In the genomic region with DNA sequence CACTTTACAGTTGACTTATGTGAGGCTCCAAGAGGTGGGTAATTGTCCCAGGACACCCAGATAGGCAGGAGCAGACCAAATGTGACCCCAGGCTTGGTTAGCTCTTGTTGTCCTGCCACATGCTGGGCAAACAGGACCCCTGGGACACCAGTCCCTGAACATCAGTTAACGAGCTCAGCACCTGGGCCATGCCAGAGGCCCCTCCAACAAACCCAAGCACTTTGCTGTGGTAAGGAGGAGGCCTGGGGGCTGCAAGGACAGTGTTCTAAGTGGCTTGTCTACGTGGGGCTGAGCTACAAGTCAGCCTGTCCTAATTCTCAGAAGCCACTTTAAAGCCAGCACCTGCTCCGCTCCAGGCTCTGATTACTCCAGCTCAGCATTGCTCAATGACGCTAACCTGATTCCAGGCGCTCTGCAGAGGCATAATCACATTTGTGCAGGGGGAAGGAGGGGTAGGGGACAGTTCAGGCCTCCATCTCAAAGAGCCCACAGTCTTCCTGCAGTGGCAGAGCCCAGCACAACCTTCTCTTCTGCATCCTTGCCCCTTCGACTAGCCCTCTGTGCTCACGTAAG, we compare ENCODE assay signal across 21 cellular contexts. TPM values are rescaled to one million over a fixed set of nuclear protein-coding genes. Genes with fewer than 3 reads are reported as not detected.
A peak's percentile ranks its signal among the peaks of the same experiment; 100 is the strongest.
DNase-seq lines count a peak whose midpoint lies in the region; ATAC-seq and TF ChIP-seq lines count a peak whose summit lies in the region.
"Had no signal": no experiment of that assay in that cellular context is flagged by ENCODE, and none has a peak within 500 bp of the region (broad histone marks: within the 10 kb centered on the region; RNA-seq: fewer than 3 reads in every experiment).

No MANE protein-coding gene starts in this region.

- no peaks in the 10 kb centered on the region for H3K27me3 ChIP-seq in GM23338 (ENCODE audit: insufficient read depth)
- H3K27me3 ChIP-seq in trophoblast cell (ENCODE audit: insufficient read depth, low read length), result no peaks in the 10 kb centered on the region

- no peak overlapping the region for H4K8ac ChIP-seq in trophoblast cell (ENCODE audit: low read depth, low read length)

- no peaks in the 10 kb centered on the region for H3K79me1 ChIP-seq in trophoblast cell (ENCODE audit: low read length)

- H3K9ac ChIP-seq in trophoblast cell (ENCODE audit: low read length), result no peak overlapping the region
- H3K9ac ChIP-seq: KMS-11 had no signal

- no peaks in the 10 kb centered on the region for H3K9me3 ChIP-seq in trophoblast cell (ENCODE audit: insufficient read depth, low read depth, low read length)
- H3K9me3 ChIP-seq: HAP-1 had no signal

- no peak overlapping the region for H3K4me2 ChIP-seq in GM23338
- no peak overlapping the region for H3K4me2 ChIP-seq in trophoblast cell (ENCODE audit: low read length)
- H3K4me2 ChIP-seq: KMS-11 had no signal

- H2AFZ ChIP-seq in GM23338, result 0 out of 2 replicates have a peak overlapping the region, but pooled peaks have one; percentile 32
- H2AFZ ChIP-seq in trophoblast cell (ENCODE audit: insufficient read depth, low read length, poor library complexity), result no peak overlapping the region

- H3K4me1 ChIP-seq in GM23338 (ENCODE audit: insufficient read depth) (no peaks in the 10 kb centered on the region), trophoblast cell (ENCODE audit: control insufficient read depth in 1 of 2, insufficient read depth in 2 of 2, low read length in 2 of 2) (no peaks in the 10 kb centered on the region)
- H3K4me1 ChIP-seq: HAP-1 had no signal

- H3K27ac Mint-ChIP-seq in GM23338, result no peak overlapping the region
- H3K27ac Mint-ChIP-seq: activated CD4-positive, alpha-beta memory T cell treated with anti-CD3 and anti-CD28 coated beads, Interleukin-2, amount 10 ng/mL, durations not matched to agents 7 days and 5 days; CD14-positive monocyte; T-cell had no signal

- no peak overlapping the region for H2BK12ac ChIP-seq in trophoblast cell (ENCODE audit: low read length)

- no peaks in the 10 kb centered on the region for H4K20me1 ChIP-seq in GM23338 (replicated peaks; ENCODE audit: insufficient read depth)

- no peaks in the 10 kb centered on the region for H3K27me3 Mint-ChIP-seq in GM23338 (ENCODE audit: insufficient read depth, low read depth, poor library complexity)

- H3K4me3 ChIP-seq in GM23338 (no peak overlapping the region), trophoblast cell (ENCODE audit: low read depth, low read length) (no peak overlapping the region)
- H3K4me3 ChIP-seq: coronary artery, HAP-1 had no signal

- H3K4me1 Mint-ChIP-seq in GM23338, result peaks cover 4% of the 10 kb centered on the region
- H3K4me1 Mint-ChIP-seq: activated CD4-positive, alpha-beta memory T cell treated with anti-CD3 and anti-CD28 coated beads, Interleukin-2, amount 10 ng/mL, durations not matched to agents 7 days and 5 days; CD14-positive monocyte had no signal

- no CpG with 5 or more reads among the region's 7 CpGs for WGBS in trophoblast cell (ENCODE audit: extremely low coverage, insufficient coverage, insufficient read length)

- DNase-seq in GM23338 (ENCODE audit: low spot score) (no peak), NCI-H187 treated with DMSO at 0.1 percent for 48 hours (lab: John Stamatoyannopoulos, UW) (peak; percentile 27), SK-N-DZ (ENCODE audit: low spot score) (peak; percentile 99), trophoblast cell (peak; percentile 24 to 56), A172 (ENCODE audit: low spot score) (no peak), putamen (ENCODE audit: low spot score) (no peak)
- DNase-seq: activated CD4-positive, alpha-beta memory T cell treated with anti-CD3 and anti-CD28 coated beads, Interleukin-2, amount 10 ng/mL, durations not matched to agents 7 days and 5 days; activated naive CD4-positive, alpha-beta T cell treated with anti-CD3 and anti-CD28 coated beads, Interleukin-2, amount 50 U/mL, for 16 hours; activated T-cell treated with anti-CD3 and anti-CD28 coated beads, Interleukin-2, amount 50 U/mL, for 4 hours; foreskin melanocyte; NCI-H1105 treated with DMSO at 0.1 percent for 48 hours; NK-92 treated with Interleukin-12 subunit alpha and Interleukin-12 subunit beta, amount 100 ng/mL, for 24 hours; T-cell had no signal

- H3K4ac ChIP-seq in trophoblast cell (ENCODE audit: low read depth, low read length), result no peak overlapping the region

- H2AK5ac ChIP-seq in trophoblast cell (ENCODE audit: low read length), result no peak overlapping the region

- H3K18ac ChIP-seq in trophoblast cell (ENCODE audit: low read length), result no peak overlapping the region

- H4K91ac ChIP-seq in trophoblast cell (ENCODE audit: low read depth, low read length), result no peak overlapping the region

- H3K9me3 Mint-ChIP-seq in GM23338, result no peaks in the 10 kb centered on the region; the same call in 2 of the 3 replicates
- H3K9me3 Mint-ChIP-seq: activated CD4-positive, alpha-beta memory T cell treated with anti-CD3 and anti-CD28 coated beads, Interleukin-2, amount 10 ng/mL, durations not matched to agents 7 days and 5 days; activated T-cell treated with anti-CD3 and anti-CD28 coated beads, Interleukin-2, amount 50 U/mL, for 4 hours; T-cell had no signal

- no peak overlapping the region for H3K23ac ChIP-seq in trophoblast cell (ENCODE audit: low read length)

- no peaks in the 10 kb centered on the region for H3K79me2 ChIP-seq in GM23338 (replicated peaks; ENCODE audit: insufficient read depth)
- H3K79me2 ChIP-seq in trophoblast cell (ENCODE audit: control insufficient read depth, insufficient read depth, low read length, poor library complexity), result no peaks in the 10 kb centered on the region

- no peak overlapping the region for H4K12ac ChIP-seq in trophoblast cell (ENCODE audit: low read depth, low read length)

- H3K9me2 ChIP-seq in GM23338 (ENCODE audit: insufficient read depth), result 0 out of 2 replicates have a peak, but pooled peaks cover 6% of the 10 kb centered on the region

- no peak overlapping the region for H3K14ac ChIP-seq in trophoblast cell (ENCODE audit: low read length)

- ATAC-seq in GM23338 (no peak), GM21360 (IDR thresholded peaks at IDR 0.05; ENCODE audit: unreplicated experiment) (no peak)
- ATAC-seq: activated T-cell treated with anti-CD3 and anti-CD28 coated beads, Interleukin-2, amount 50 U/mL, for 4 hours; T-cell had no signal

- H3K36me3 ChIP-seq in GM23338 (ENCODE audit: insufficient read depth) (no peaks in the 10 kb centered on the region), trophoblast cell (ENCODE audit: control insufficient read depth in 1 of 2, insufficient read depth in 2 of 2, low read length in 2 of 2) (no peaks in the 10 kb centered on the region)
- H3K36me3 ChIP-seq: HAP-1 had no signal

- no peak overlapping the region for H2BK120ac ChIP-seq in trophoblast cell (ENCODE audit: insufficient read depth, low read length, poor library complexity)

- H3K4me3 Mint-ChIP-seq in GM23338, result no peak overlapping the region
- H3K4me3 Mint-ChIP-seq: activated CD4-positive, alpha-beta memory T cell treated with anti-CD3 and anti-CD28 coated beads, Interleukin-2, amount 10 ng/mL, durations not matched to agents 7 days and 5 days; activated T-cell treated with anti-CD3 and anti-CD28 coated beads, Interleukin-2, amount 50 U/mL, for 4 hours; CD14-positive monocyte; T-cell had no signal

- no peaks in the 10 kb centered on the region for H3K36me3 Mint-ChIP-seq in GM23338 (ENCODE audit: low read depth)
- H3K36me3 Mint-ChIP-seq: CD14-positive monocyte, T-cell had no signal

- TF ChIP-seq CTCF in GM23338 (conservative IDR thresholded peaks at IDR 0.05; ENCODE audit: low read depth in 2 of 2), result no peak

- H3K27ac ChIP-seq in GM23338 (ENCODE audit: low read depth) (no peak overlapping the region), trophoblast cell (ENCODE audit: low read depth, low read length) (no peak overlapping the region)
- H3K27ac ChIP-seq: coronary artery, epithelial cell of prostate, KMS-11 had no signal

- no peaks in the 10 kb centered on the region for H3F3A ChIP-seq in GM23338 (replicated peaks; ENCODE audit: low read depth)

- H2BK5ac ChIP-seq in trophoblast cell (ENCODE audit: low read depth, low read length, poor library complexity), result no peak overlapping the region

TF ChIP-seq in GM23338, 12 proteins besides CTCF, POLR2A, EP300 and RAD21 (continues in another document):
- no peak for TF ChIP-seq ZNF331 (CRISPR knock-in tag; IDR thresholded peaks at IDR 0.05; ENCODE audit: low read depth)

RNA-seq across cellular contexts. Expression of gene DDC, which starts 57.2 kb away (rescaled TPM):
- total RNA-seq in GM23338 (2014; rRNA removed; shearing (Covaris generic)), result not detected in 2 replicates
- not detected in 2 replicates for polyA plus RNA-seq in GM23338 (2016; fragmentation: Nextera tagmentation; extraction: Ambion mirVana)
- 149 and 151 TPM in 2 replicates for polyA plus RNA-seq in SK-N-DZ (2014; cell fraction: cytosol; rRNA removed)
- 83.3 and 101 TPM in 2 replicates for polyA plus RNA-seq in SK-N-DZ (2014; cell fraction: nucleus; rRNA removed)
- 0.26 TPM in 1 of 2 replicates, not detected in the other for polyA plus RNA-seq in trophoblast cell (2013)
- total RNA-seq in A172 (2014; rRNA removed; shearing (Covaris generic)), result not detected in 2 replicates
- total RNA-seq: activated CD4-positive, alpha-beta memory T cell treated with anti-CD3 and anti-CD28 coated beads, Interleukin-2, amount 10 ng/mL, durations not matched to agents 7 days and 5 days; Daoy; RPMI7951; T-cell had no signal
- polyA plus RNA-seq: CD14-positive monocyte had no signal

RNA-seq across cellular contexts. Expression of gene FIGNL1, which starts 57.8 kb away (rescaled TPM):
- total RNA-seq in GM23338 (2014; rRNA removed; shearing (Covaris generic)), result 15.8 and 24.9 TPM in 2 replicates
- polyA plus RNA-seq in GM23338 (2016; fragmentation: Nextera tagmentation; extraction: Ambion mirVana), result 5.5 and 6.6 TPM in 2 replicates
- polyA plus RNA-seq in SK-N-DZ (2014; cell fraction: cytosol; rRNA removed), result 45.8 and 50.9 TPM in 2 replicates
- 49.9 and 57.5 TPM in 2 replicates for polyA plus RNA-seq in SK-N-DZ (2014; cell fraction: nucleus; rRNA removed)
- polyA plus RNA-seq in trophoblast cell (2013), result 9.0 and 9.2 TPM in 2 replicates
- 2.6 and 3.6 TPM in 2 replicates for total RNA-seq in A172 (2014; rRNA removed; shearing (Covaris generic))

Comparison
In these comparisons a context has a peak if more than half of its experiments do, and no peak if none do; other contexts are left out.
1. DNase-seq: peak in NCI-H187 treated with DMSO at 0.1 percent for 48 hours (single experiment), SK-N-DZ (single experiment) and trophoblast cell (2 of 2); none in GM23338 (single experiment), A172 (single experiment) and putamen (single experiment).